33 cellular contexts compared by ENCODE assay signal in the genomic region with DNA sequence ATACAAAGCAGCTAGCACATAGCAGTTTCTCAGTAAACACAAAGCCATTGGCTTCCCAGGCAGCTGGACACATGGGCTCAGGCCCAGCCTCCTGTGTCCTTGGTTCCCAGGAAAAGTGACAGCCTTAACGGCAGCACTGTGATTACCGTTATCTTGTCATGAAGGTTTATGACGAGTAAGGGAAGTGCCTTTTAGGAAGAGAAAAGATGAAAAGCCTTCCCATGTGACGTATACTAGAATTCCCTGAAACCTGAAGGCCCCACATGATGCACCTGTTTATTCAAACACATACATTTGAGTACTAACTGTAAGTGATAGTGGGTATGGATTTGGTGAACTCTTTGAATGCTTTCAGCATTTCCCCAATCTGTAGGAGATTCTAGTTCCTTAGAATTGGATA.
A peak's percentile ranks its signal among the peaks of the same experiment; 100 is the strongest.
DNase-seq lines count a peak whose midpoint lies in the region; ATAC-seq, FAIRE-seq and TF ChIP-seq lines count a peak whose summit lies in the region.
"Had no signal": no experiment of that assay in that cellular context is flagged by ENCODE, and none has a peak within 500 bp of the region (broad histone marks: within the 10 kb centered on the region; RNA-seq: fewer than 3 reads in every experiment).

No MANE protein-coding gene starts in this region.

- H3K4me3 ChIP-seq in HepG2 (replicated peaks in 1 of 3; ENCODE audit: insufficient read depth in 1 of 3, low read depth in 2 of 3, low read length in 3 of 3) (no peak overlapping the region), right lobe of liver (no peak overlapping the region), neural cell (ENCODE audit: low read length) (no peak overlapping the region), spleen (no peak overlapping the region)
- H3K4me3 ChIP-seq: A549; BLaER1; BLaER1 treated with 17β-estradiol and CSF1 and Interleukin-3, amounts not matched to agents 10 nM and 100 nM had no signal

- H3K4me2 ChIP-seq in HepG2 (ENCODE audit: low read depth, low read length) (no peak overlapping the region), neural cell (ENCODE audit: low read length) (no peak overlapping the region)
- H3K4me2 ChIP-seq: A549; BLaER1; BLaER1 treated with 17β-estradiol and CSF1 and Interleukin-3, amounts not matched to agents 10 nM and 100 nM had no signal

- no peak overlapping the region for H3K27ac ChIP-seq in HepG2 (ENCODE audit: extremely low read length, insufficient read depth, low read length)
- no peak overlapping the region for H3K27ac ChIP-seq in right lobe of liver
- peak overlapping the region; percentile 38 for H3K27ac ChIP-seq in neural cell (ENCODE audit: low read length)
- no peak overlapping the region for H3K27ac ChIP-seq in spleen
- H3K27ac ChIP-seq: 22Rv1; A549; BLaER1; BLaER1 treated with 17β-estradiol and CSF1 and Interleukin-3, amounts not matched to agents 10 nM and 100 nM; C4-2B had no signal

- peaks cover 0 to 8% of the 10 kb centered on the region in 2 experiments; a peak in 1 of 5 replicates for H3K27me3 ChIP-seq in HepG2 (ENCODE audit: control insufficient read depth in 1 of 2, insufficient read depth in 2 of 2, low read length in 2 of 2)
- H3K27me3 ChIP-seq in right lobe of liver = no peaks in the 10 kb centered on the region
- H3K27me3 ChIP-seq in neural cell (ENCODE audit: insufficient read depth, low read depth, low read length) = no peaks in the 10 kb centered on the region
- no peaks in the 10 kb centered on the region for H3K27me3 ChIP-seq in spleen (replicated peaks in 1 of 7)
- H3K27me3 ChIP-seq: BE2C; BLaER1; BLaER1 treated with 17β-estradiol and CSF1 and Interleukin-3, amounts not matched to agents 10 nM and 100 nM had no signal

- TF ChIP-seq EP300 in HepG2 (IDR thresholded peaks at IDR 0.05; ENCODE audit: low read depth in 2 of 2, low read length in 2 of 2) (no peak), HepG2 (CRISPR knock-in tag; IDR thresholded peaks at IDR 0.05; ENCODE audit: borderline replicate concordance) (no peak), neural cell (conservative IDR thresholded peaks at IDR 0.05; ENCODE audit: poor library complexity, severe bottlenecking) (no peak)

- POLR2A ChIA-PET in HepG2 (lab: Yijun Ruan, JAX) = no interaction called here

- in situ Hi-C loops in HepG2 (cut with HindIII; ENCODE audit: extremely low pct_ligation_motif_present, low pct_unique_long_range_greater_than_20kb) = no loop called here

- H3F3A ChIP-seq in neural cell (ENCODE audit: insufficient read depth, low read length, poor library complexity, severe bottlenecking) = no peaks in the 10 kb centered on the region

- H4K20me1 ChIP-seq in HepG2 (ENCODE audit: insufficient read depth, low read length) = no peaks in the 10 kb centered on the region
- H4K20me1 ChIP-seq in neural cell (ENCODE audit: insufficient read depth) = no peaks in the 10 kb centered on the region
- H4K20me1 ChIP-seq: BLaER1; BLaER1 treated with 17β-estradiol and CSF1 and Interleukin-3, amounts not matched to agents 10 nM and 100 nM had no signal

- H3K9me3 ChIP-seq in HepG2 (ENCODE audit: low read length) = no peaks in the 10 kb centered on the region
- no peaks in the 10 kb centered on the region for H3K9me3 ChIP-seq in right lobe of liver
- H3K9me3 ChIP-seq in neural cell (ENCODE audit: low read length) = no peaks in the 10 kb centered on the region
- H3K9me3 ChIP-seq in spleen = peaks cover 0 to 12% (median 0%) of the 10 kb centered on the region in 8 donors
- H3K9me3 ChIP-seq: A549; BE2C; BLaER1; BLaER1 treated with 17β-estradiol and CSF1 and Interleukin-3, amounts not matched to agents 10 nM and 100 nM; Caco-2 had no signal

- H2AFZ ChIP-seq in HepG2 (ENCODE audit: low read length) = no peak overlapping the region
- no peak overlapping the region for H2AFZ ChIP-seq in neural cell (ENCODE audit: low read depth, low read length)

- H3K79me2 ChIP-seq in HepG2 (ENCODE audit: insufficient read depth, low read length) = no peaks in the 10 kb centered on the region
- H3K79me2 ChIP-seq in neural cell (replicated peaks; ENCODE audit: insufficient read depth, low read length) = no peaks in the 10 kb centered on the region

- CTCF ChIA-PET in HepG2 (lab: Yijun Ruan, JAX; ENCODE audit: low intra/inter-chr PET ratio, low total read pairs) = no interaction called here

- TF ChIP-seq RAD21 in HepG2 (CRISPR knock-in tag; IDR thresholded peaks at IDR 0.05) (no peak), neural cell (conservative IDR thresholded peaks at IDR 0.05) (no peak)

- no peak for TF ChIP-seq POLR2A in HepG2 (IDR thresholded peaks at IDR 0.05; ENCODE audit: insufficient read depth in 1 of 2, low read depth in 2 of 2, low read length in 2 of 2)
- no peak for TF ChIP-seq POLR2A in right lobe of liver (IDR thresholded peaks at IDR 0.05)
- no peak for TF ChIP-seq POLR2A in spleen (IDR thresholded peaks at IDR 0.05)

- H3K4me1 ChIP-seq in HepG2 (ENCODE audit: insufficient read depth, low read length) = no peaks in the 10 kb centered on the region
- no peaks in the 10 kb centered on the region for H3K4me1 ChIP-seq in right lobe of liver
- no peaks in the 10 kb centered on the region for H3K4me1 ChIP-seq in spleen
- H3K4me1 ChIP-seq: A549; BE2C; BLaER1; BLaER1 treated with 17β-estradiol and CSF1 and Interleukin-3, amounts not matched to agents 10 nM and 100 nM; Caco-2 had no signal

- WGBS in HepG2 (ENCODE audit: low lambda C conversion rate) = 41% methylated on average over 4 of the region's 4 CpGs
- 49% methylated on average over 4 of the region's 4 CpGs for WGBS in right lobe of liver (ENCODE audit: insufficient coverage, low coverage, low lambda C conversion rate, missing lambda C conversion rate)
- WGBS in spleen, 5 donors = 70 to 77% (median 74%) methylated on average over 4 of the region's 4 CpGs

- H3K9ac ChIP-seq in HepG2 (ENCODE audit: insufficient read depth, low read depth, low read length) (no peak overlapping the region), neural cell (ENCODE audit: low read length) (peak overlapping the region; percentile 5)
- H3K9ac ChIP-seq: BLaER1; BLaER1 treated with 17β-estradiol and CSF1 and Interleukin-3, amounts not matched to agents 10 nM and 100 nM had no signal

- DNase-seq in HepG2 (ENCODE audit: low spot score) (no peak), right lobe of liver (no peak), spleen (peak; percentile 21), DMS114 treated with DMSO at 0.1 percent for 48 hours (lab: John Stamatoyannopoulos, UW; ENCODE audit: unreplicated experiment) (no peak)
- DNase-seq: 8988T; ACHN; AML-193; BE2C; C1 segment of cervical spinal cord; Caco-2; Calu3; CD4-positive, alpha-beta memory T cell; CD4-positive, alpha-beta T cell; CD4-positive, CD25-positive, alpha-beta regulatory T cell; CD8-positive, alpha-beta memory T cell; CD8-positive, alpha-beta T cell; COR-L47; DMS 273 treated with DMSO at 0.1 percent for 48 hours; DMS153; DMS53; DMS79; DMS79 treated with DMSO at 0.1 percent for 48 hours; DND-41; EL had no signal

- TF ChIP-seq CTCF in HepG2 (CRISPR knock-in tag; IDR thresholded peaks at IDR 0.05) (no peak), right lobe of liver (IDR thresholded peaks at IDR 0.05) (no peak), neural cell (IDR thresholded peaks at IDR 0.05; ENCODE audit: poor library complexity, severe bottlenecking) (no peak), spleen (IDR thresholded peaks at IDR 0.05 in 8 of 11, conservative IDR thresholded peaks at IDR 0.05 in 3 of 11) (no peak)

- H3K9me2 ChIP-seq in neural cell (ENCODE audit: insufficient read depth, low read length) = no peaks in the 10 kb centered on the region

- H3K36me3 ChIP-seq in HepG2 (replicated peaks in 1 of 2; ENCODE audit: control insufficient read depth in 1 of 2, insufficient read depth in 2 of 2, low read length in 2 of 2) (no peaks in the 10 kb centered on the region), right lobe of liver (no peaks in the 10 kb centered on the region), neural cell (ENCODE audit: insufficient read depth, low read length) (no peaks in the 10 kb centered on the region), spleen (no peaks in the 10 kb centered on the region)
- H3K36me3 ChIP-seq: BE2C; BLaER1; BLaER1 treated with 17β-estradiol and CSF1 and Interleukin-3, amounts not matched to agents 10 nM and 100 nM had no signal

- ATAC-seq in HepG2 = no peak
- ATAC-seq in right lobe of liver = no peak
- no peak for ATAC-seq in GM18907 (IDR thresholded peaks at IDR 0.05; ENCODE audit: unreplicated experiment)
- ATAC-seq: A549; CD8-positive, alpha-beta T cell had no signal

- intact Hi-C loops in HepG2 (cut with micrococcal nuclease; ENCODE audit: unreplicated experiment) = no loop called here
- intact Hi-C loops in right lobe of liver (cut with DNase I) = no loop called here
- intact Hi-C loops in spleen (cut with DNase I; ENCODE audit: low total_unique reads) = no loop called here

- BruUV-seq in HepG2 (replicated peaks; lab: Mats Ljungman, UMichigan) = no TSS peak

- no peak for FAIRE-seq in HepG2 (lab: Jason Lieb, UNC)
- FAIRE-seq: A204.1, A549, D721Med had no signal

TF ChIP-seq in HepG2, 621 proteins besides CTCF, POLR2A, EP300 and RAD21:
- TF ChIP-seq ZNF251 (CRISPR knock-in tag; IDR thresholded peaks at IDR 0.05) (no peak), CREB1 (IDR thresholded peaks at IDR 0.05) (peak; percentile 63), CREB1 (CRISPR knock-in tag; IDR thresholded peaks at IDR 0.05) (no peak)
TF ChIP-seq in HepG2: peak in this region for 1.

TF ChIP-seq in neural cell, 6 proteins besides CTCF, POLR2A, EP300 and RAD21 (continues in another document):
- TF ChIP-seq SMC3 (conservative IDR thresholded peaks at IDR 0.05; ENCODE audit: poor library complexity) = no peak
